ENCODE assay signal across 28 cellular contexts in the genomic region with DNA sequence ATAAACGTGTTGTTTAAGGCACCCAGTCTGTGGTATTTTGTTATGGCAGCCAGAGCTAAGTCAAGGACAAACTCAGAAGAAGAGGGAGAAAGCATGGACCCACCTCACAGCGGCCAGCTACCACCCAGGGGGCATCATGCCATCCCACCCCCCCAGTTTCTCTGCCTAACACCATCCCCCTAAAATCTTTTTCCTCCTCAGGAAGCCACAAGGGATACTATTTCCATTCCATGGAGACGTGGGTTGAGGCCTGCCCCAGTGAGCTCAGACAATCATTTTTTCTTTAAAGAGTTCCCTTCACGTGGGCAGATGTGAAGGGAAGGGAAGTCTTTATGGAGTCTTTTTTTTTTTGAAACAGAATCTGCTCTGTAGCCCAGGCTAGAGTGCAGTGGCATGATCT.
"Had no signal": no experiment of that assay in that cellular context is flagged by ENCODE, and none has a peak within 500 bp of the region (broad histone marks: within the 10 kb centered on the region; RNA-seq: fewer than 3 reads in every experiment).

No MANE protein-coding gene starts in this region.

- H3K27ac ChIP-seq: colonic mucosa, coronary artery, dorsolateral prefrontal cortex, epithelial cell of prostate, esophagus muscularis mucosa, esophagus squamous epithelium, foreskin keratinocyte, gastrocnemius medialis, gastroesophageal sphincter, heart left ventricle, heart right ventricle had no signal

- H3K4me3 ChIP-seq: colonic mucosa, coronary artery, dorsolateral prefrontal cortex, esophagus muscularis mucosa, esophagus squamous epithelium, gastrocnemius medialis, gastroesophageal sphincter, heart left ventricle, heart right ventricle had no signal

- H3K27me3 ChIP-seq: colonic mucosa, dorsolateral prefrontal cortex, esophagus muscularis mucosa, esophagus squamous epithelium, gastroesophageal sphincter had no signal

- H3K4me1 ChIP-seq: colonic mucosa, foreskin keratinocyte, gastrocnemius medialis, heart left ventricle, heart right ventricle had no signal

- ATAC-seq: effector memory CD8-positive, alpha-beta T cell; esophagus mucosa; foreskin keratinocyte; gastrocnemius medialis; gastroesophageal sphincter; heart left ventricle; heart right ventricle had no signal

- FAIRE-seq: colon, endometrium, endothelial cell of umbilical vein, frontal cortex had no signal

- H3K36me3 ChIP-seq: colonic mucosa, esophagus muscularis mucosa, esophagus squamous epithelium, gastrocnemius medialis, gastroesophageal sphincter, heart left ventricle, heart right ventricle had no signal

- DNase-seq: colonic mucosa; cortex of kidney; dermis blood vessel endothelial cell; effector CD4-positive, alpha-beta T cell; effector CD8-positive, alpha-beta T cell; effector memory CD4-positive, alpha-beta T cell; effector memory CD8-positive, alpha-beta T cell; endodermal cell; erythroblast; esophagus squamous epithelium; foreskin fibroblast; foreskin keratinocyte; foreskin melanocyte; gastrocnemius medialis; glutamatergic neuron; head of caudate nucleus; heart left ventricle; heart right ventricle had no signal

- H3K9me3 ChIP-seq: colonic mucosa, esophagus muscularis mucosa, esophagus squamous epithelium, gastrocnemius medialis, gastroesophageal sphincter, heart left ventricle, heart right ventricle had no signal
